Comparison of ENCODE assay signal across 12 cellular contexts in the genomic region with DNA sequence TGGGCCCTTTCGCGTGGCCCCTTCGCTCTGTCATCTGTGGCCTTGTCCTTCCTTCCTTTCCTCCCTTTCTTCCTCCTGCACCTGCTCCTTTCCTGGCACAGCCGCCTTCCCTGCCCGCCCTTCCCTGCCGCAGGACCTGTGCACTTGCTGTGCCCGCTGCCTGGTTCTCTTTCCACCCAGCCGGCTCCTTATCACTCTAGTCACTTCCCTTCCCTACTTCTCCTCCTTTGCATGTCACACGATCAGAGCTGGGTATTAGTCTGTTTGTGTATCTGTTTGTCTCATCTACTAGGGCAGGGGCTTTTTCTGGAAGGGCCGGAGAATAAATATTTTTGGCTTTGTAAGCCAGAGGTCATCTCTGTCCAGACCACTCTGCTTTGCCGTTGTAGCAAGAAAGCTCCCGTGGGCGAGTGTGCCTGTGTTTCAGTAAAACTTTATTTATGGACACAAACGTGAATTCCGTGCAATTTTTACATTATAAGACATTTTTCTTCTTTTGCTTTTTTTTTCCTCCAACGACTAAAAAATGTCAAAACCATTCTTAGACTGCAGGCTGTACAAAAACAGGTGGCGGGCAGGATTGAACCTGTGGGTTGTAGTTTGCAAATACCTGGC. TPM values are rescaled to one million over a fixed set of nuclear protein-coding genes. Genes with fewer than 3 reads are reported as not detected.
DNase-seq lines count a peak whose midpoint lies in the region; ATAC-seq and TF ChIP-seq lines count a peak whose summit lies in the region.
"Had no signal": no experiment of that assay in that cellular context is flagged by ENCODE, and none has a peak within 500 bp of the region (broad histone marks: within the 10 kb centered on the region; RNA-seq: fewer than 3 reads in every experiment).

No MANE protein-coding gene starts in this region.

- peaks cover 0 to 2% (median 0%) of the 10 kb centered on the region in 7 donors for H3K9me3 Mint-ChIP-seq in CD14-positive monocyte
- H3K9me3 Mint-ChIP-seq: activated naive CD4-positive, alpha-beta T cell treated with anti-CD3 and anti-CD28 coated beads, Interleukin-2, amount 50 U/mL, for 72 hours; CD4-positive, alpha-beta memory T cell had no signal

- DNase-seq in CD14-positive monocyte (ENCODE audit: low spot score) (no peak), Kasumi-1 (lab: John Stamatoyannopoulos, UW) (peak; percentile 33 to 55), esophagus muscularis mucosa (ENCODE audit: extremely low spot score) (no peak), prostate gland (ENCODE audit: low spot score) (no peak), foreskin fibroblast (no peak), brain microvascular endothelial cell (no peak)
- DNase-seq: CD4-positive, alpha-beta memory T cell; NCI-H446 treated with DMSO at 0.1 percent for 48 hours; stimulated activated CD4-positive, alpha-beta T cell treated with anti-CD3 and anti-CD28 coated beads, Interleukin-1b, Interleukin-23, amount 100 ng/mL, for 48 hours had no signal

- peak overlapping the region; percentile 98 to 99 (median 99) for H3K27ac Mint-ChIP-seq in CD14-positive monocyte
- H3K27ac Mint-ChIP-seq: activated naive CD4-positive, alpha-beta T cell treated with anti-CD3 and anti-CD28 coated beads, Interleukin-2, amount 50 U/mL, for 72 hours had no signal

- H3K4me3 ChIP-seq in esophagus muscularis mucosa (no peak overlapping the region), prostate gland (no peak overlapping the region), foreskin fibroblast (ENCODE audit: low read depth in 1 of 2, low read length in 2 of 2) (no peak overlapping the region), brain microvascular endothelial cell (ENCODE audit: low read depth, low read length) (no peak overlapping the region)

- H3K4me1 ChIP-seq in esophagus muscularis mucosa (peaks cover 73 to 100% (median 99%) of the 10 kb centered on the region in 4 donors), prostate gland (replicated peaks) (peaks cover 40% of the 10 kb centered on the region)

- intact Hi-C loops in CD14-positive monocyte (cut with micrococcal nuclease): loop anchor here (5.0 to 10.0 kb wide), 3 partner anchors 60 to 100 kb away; no protein-coding TSS in a partner anchor
- intact Hi-C loops in esophagus muscularis mucosa (cut with DNase I): no loop called here
- intact Hi-C loops in prostate gland (cut with DNase I): loop anchor here (5.0 kb wide), 1 partner anchor 52 kb away; no protein-coding TSS in a partner anchor

- in situ Hi-C loops in brain microvascular endothelial cell (cut with HindIII; ENCODE audit: low pct_ligation_motif_present, low sequenced_read_pairs): no loop called here

- H3K4me1 Mint-ChIP-seq in CD14-positive monocyte: peaks cover 84% of the 10 kb centered on the region

- H3K36me3 Mint-ChIP-seq in CD14-positive monocyte: peaks cover 23 to 25% of the 10 kb centered on the region in 2 donors

- H3K36me3 ChIP-seq in esophagus muscularis mucosa (peaks cover 0 to 8% (median 0%) of the 10 kb centered on the region in 4 donors), prostate gland (no peaks in the 10 kb centered on the region), brain microvascular endothelial cell (replicated peaks) (no peaks in the 10 kb centered on the region)

- peaks cover 0 to 7% (median 0%) of the 10 kb centered on the region in 3 donors for H3K27me3 Mint-ChIP-seq in CD14-positive monocyte (ENCODE audit: low read depth in 3 of 3)
- H3K27me3 Mint-ChIP-seq: CD4-positive, alpha-beta memory T cell had no signal

- ATAC-seq in HG02840 (IDR thresholded peaks at IDR 0.05; ENCODE audit: low FRiP score, unreplicated experiment): no peak
- no peak for ATAC-seq in GM19452 (IDR thresholded peaks at IDR 0.05; ENCODE audit: unreplicated experiment)
- ATAC-seq: activated naive CD4-positive, alpha-beta T cell treated with anti-CD3 and anti-CD28 coated beads, Interleukin-2, amount 50 U/mL, for 72 hours had no signal

- TF ChIP-seq CTCF in CD14-positive monocyte (IDR thresholded peaks at IDR 0.05) (no peak), esophagus muscularis mucosa (IDR thresholded peaks at IDR 0.05) (no peak), prostate gland (IDR thresholded peaks at IDR 0.05) (no peak), foreskin fibroblast (IDR thresholded peaks at IDR 0.05; ENCODE audit: low read depth, low read length) (no peak), brain microvascular endothelial cell (IDR thresholded peaks at IDR 0.05; ENCODE audit: low read depth, low read length, missing control alignments) (no peak)

- peak overlapping the region; percentile 87 to 91 (median 89) for H3K27ac ChIP-seq in esophagus muscularis mucosa (replicated peaks in 1 of 4)
- H3K27ac ChIP-seq in prostate gland: peak overlapping the region; percentile 90 to 92
- H3K27ac ChIP-seq in brain microvascular endothelial cell: no peak overlapping the region

- TF ChIP-seq POLR2A in esophagus muscularis mucosa (IDR thresholded peaks at IDR 0.05; ENCODE audit: low read depth) (no peak), prostate gland (IDR thresholded peaks at IDR 0.05) (no peak)

- WGBS in esophagus muscularis mucosa: 80% methylated on average over 17 of the region's 17 CpGs
- WGBS in prostate gland: 79% methylated on average over 17 of the region's 17 CpGs

- TF ChIP-seq EP300 in esophagus muscularis mucosa (IDR thresholded peaks at IDR 0.05): no peak

- peak overlapping the region in 1 of 2 donors; percentile 77 for H3K4me3 Mint-ChIP-seq in CD14-positive monocyte
- H3K4me3 Mint-ChIP-seq: CD4-positive, alpha-beta memory T cell had no signal

- H3K27me3 ChIP-seq in esophagus muscularis mucosa (no peaks in the 10 kb centered on the region), prostate gland (replicated peaks; ENCODE audit: insufficient read depth) (no peaks in the 10 kb centered on the region), brain microvascular endothelial cell (replicated peaks) (no peaks in the 10 kb centered on the region)

- H3K9me3 ChIP-seq in esophagus muscularis mucosa (no peaks in the 10 kb centered on the region), prostate gland (no peaks in the 10 kb centered on the region)

RNA-seq across cellular contexts. Expression of a gene that starts 6.0 kb away (rescaled TPM):
- polyA plus RNA-seq in CD14-positive monocyte: 10 to 100 TPM in 1 of 2 donors, 1 to 10 TPM in 1; 6.4 to 12.7 TPM
- total RNA-seq in esophagus muscularis mucosa (10 to 100 TPM; 26.0 to 51.2 (median 34.2) TPM), prostate gland (100 to 1,000 TPM in 1 of 2 donors, 10 to 100 TPM in 1; 74.6 to 136 TPM)

Comparison
In these comparisons a context has a peak if more than half of its experiments do, and no peak if none do; other contexts are left out.
1. DNase-seq: peak in Kasumi-1 (2 of 2); none in CD14-positive monocyte (single experiment), esophagus muscularis mucosa (single experiment), prostate gland (single experiment), foreskin fibroblast (0 of 2) and brain microvascular endothelial cell (single experiment).